ENCODE assay signal across 8 cellular contexts in the genomic region with DNA sequence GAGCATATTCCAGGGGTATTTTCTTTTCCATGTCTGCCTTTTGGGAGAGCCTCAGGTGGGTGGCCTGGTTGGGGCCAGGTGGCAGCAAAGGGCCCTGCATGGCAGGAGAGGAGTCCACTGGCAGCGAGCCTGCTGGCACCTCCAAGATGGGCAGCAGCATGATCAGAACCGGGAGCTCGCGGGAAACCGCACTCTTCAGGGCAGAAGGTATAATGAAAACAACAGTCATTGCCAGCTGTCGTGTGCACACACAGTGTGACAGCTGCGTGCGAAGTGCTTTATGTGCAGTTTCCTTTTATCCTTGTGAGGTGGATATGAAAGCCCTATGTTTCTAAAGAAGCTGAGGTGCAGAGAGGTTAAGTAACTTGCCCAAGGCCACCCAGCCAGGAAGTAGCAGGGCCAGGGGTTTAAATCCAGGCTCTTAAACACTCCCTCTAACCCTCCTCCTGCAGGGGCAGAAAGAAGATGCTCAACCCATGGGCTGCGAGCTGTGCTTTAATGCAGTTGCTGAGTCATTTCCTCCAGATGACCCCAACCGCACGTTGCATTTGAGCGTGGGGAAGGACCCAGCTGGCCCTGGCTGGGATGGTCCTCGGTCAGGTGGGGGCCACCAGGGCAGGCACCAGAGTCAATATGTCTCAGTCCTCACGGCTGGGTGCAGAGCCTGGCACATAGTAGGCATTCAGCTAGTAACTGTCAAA.
A peak's percentile ranks its signal among the peaks of the same experiment; 100 is the strongest.
DNase-seq lines count a peak whose midpoint lies in the region; ATAC-seq and TF ChIP-seq lines count a peak whose summit lies in the region.

No MANE protein-coding gene starts in this region.

- WGBS in mammary epithelial cell (ENCODE audit: low coverage, missing lambda C conversion rate): 66% methylated on average over 9 of the region's 14 CpGs
- 82 to 89% methylated on average over 9 to 14 of the region's 14 CpGs for WGBS in testis, 2 donors

- intact Hi-C loops in MCF 10A (cut with micrococcal nuclease) (no loop called here), mammary epithelial cell (cut with micrococcal nuclease) (no loop called here), colonic mucosa (cut with DNase I) (no loop called here), testis (cut with DNase I; ENCODE audit: low total_unique reads) (no loop called here)

- no peak for TF ChIP-seq POLR2A in testis (IDR thresholded peaks at IDR 0.05)

- H3K79me2 ChIP-seq in mammary epithelial cell (ENCODE audit: insufficient read depth, low read length) (no peaks in the 10 kb centered on the region), KMS-11 (ENCODE audit: insufficient read depth, low read depth) (no peaks in the 10 kb centered on the region)

- H3K36me3 ChIP-seq in mammary epithelial cell (ENCODE audit: insufficient read depth, low read length): no peaks in the 10 kb centered on the region
- H3K36me3 ChIP-seq in KMS-11 (ENCODE audit: insufficient read depth): no peaks in the 10 kb centered on the region
- H3K36me3 ChIP-seq in colonic mucosa: no peaks in the 10 kb centered on the region
- H3K36me3 ChIP-seq in testis (ENCODE audit: low read depth, missing control alignments): no peaks in the 10 kb centered on the region

- TF ChIP-seq CTCF in MCF 10A (IDR thresholded peaks at IDR 0.05; ENCODE audit: unreplicated experiment) (no peak), mammary epithelial cell (conservative IDR thresholded peaks at IDR 0.05 in 1 of 2, IDR thresholded peaks at IDR 0.05 in 1 of 2; ENCODE audit: extremely low read depth in 1 of 2, insufficient read depth in 1 of 2, low read depth in 1 of 2, low read length in 2 of 2) (no peak), KMS-11 (conservative IDR thresholded peaks at IDR 0.05; ENCODE audit: low read depth, low read length) (no peak), colonic mucosa (IDR thresholded peaks at IDR 0.05) (no peak), testis (IDR thresholded peaks at IDR 0.05) (no peak)

- peaks cover 6% of the 10 kb centered on the region for H3K27me3 Mint-ChIP-seq in MCF 10A (ENCODE audit: insufficient read depth, unreplicated experiment)

- H3K9me3 Mint-ChIP-seq in MCF 10A (ENCODE audit: unreplicated experiment): no peaks in the 10 kb centered on the region

- no peak for ATAC-seq in GM19397 (IDR thresholded peaks at IDR 0.05; ENCODE audit: unreplicated experiment)
- ATAC-seq in esophagus mucosa: no peak

- H3K9me3 ChIP-seq in mammary epithelial cell (replicated peaks; ENCODE audit: insufficient read depth, low read length) (no peaks in the 10 kb centered on the region), colonic mucosa (no peaks in the 10 kb centered on the region), testis (no peaks in the 10 kb centered on the region)

- H3K4me1 ChIP-seq in mammary epithelial cell (ENCODE audit: insufficient read depth, low read length): peaks cover 7% of the 10 kb centered on the region
- peaks cover 41% of the 10 kb centered on the region for H3K4me1 ChIP-seq in KMS-11 (ENCODE audit: low read depth, poor library complexity, severe bottlenecking)
- no peaks in the 10 kb centered on the region for H3K4me1 ChIP-seq in colonic mucosa
- H3K4me1 ChIP-seq in testis: no peaks in the 10 kb centered on the region

- H3K36me3 Mint-ChIP-seq in MCF 10A (ENCODE audit: insufficient read depth, unreplicated experiment): no peaks in the 10 kb centered on the region

- H4K20me1 ChIP-seq in mammary epithelial cell (ENCODE audit: insufficient read depth, low read length) (no peaks in the 10 kb centered on the region), KMS-11 (ENCODE audit: insufficient read depth) (no peaks in the 10 kb centered on the region)

- H3K27me3 ChIP-seq in mammary epithelial cell (ENCODE audit: insufficient read depth, low read length): no peaks in the 10 kb centered on the region
- H3K27me3 ChIP-seq in KMS-11 (ENCODE audit: insufficient read depth, low read depth): no peaks in the 10 kb centered on the region
- H3K27me3 ChIP-seq in colonic mucosa: no peaks in the 10 kb centered on the region
- no peaks in the 10 kb centered on the region for H3K27me3 ChIP-seq in testis

- H3K4me3 ChIP-seq in mammary epithelial cell (replicated peaks in 1 of 3; ENCODE audit: insufficient read depth in 1 of 3, low read depth in 2 of 3, low read length in 3 of 3): no peak overlapping the region
- H3K4me3 ChIP-seq in KMS-11 (IDR thresholded peaks at IDR 0.05; ENCODE audit: insufficient read depth, low read depth, low read length): no peak overlapping the region
- no peak overlapping the region for H3K4me3 ChIP-seq in colonic mucosa
- no peak overlapping the region for H3K4me3 ChIP-seq in testis

- BruUV-seq in MCF 10A (replicated peaks; lab: Mats Ljungman, UMichigan): no TSS peak
- BruUV-seq in mammary epithelial cell (replicated peaks; lab: Mats Ljungman, UMichigan): no TSS peak

- POLR2A ChIA-PET in MCF 10A (lab: Yijun Ruan, JAX): no interaction called here

- peak; percentile 52 for DNase-seq in MCF 10A (ENCODE audit: unreplicated experiment)
- DNase-seq in mammary epithelial cell: no peak
- peak; percentile 27 for DNase-seq in colonic mucosa
- peak; percentile 22 for DNase-seq in testis
- DNase-seq in amniotic stem cell (lab: John Stamatoyannopoulos, UW): no peak

- no peak overlapping the region for H3K4me3 Mint-ChIP-seq in MCF 10A (ENCODE audit: unreplicated experiment)

- H3K4me1 Mint-ChIP-seq in MCF 10A (ENCODE audit: insufficient read depth, unreplicated experiment): peaks cover 5% of the 10 kb centered on the region

- CTCF ChIA-PET in MCF 10A (lab: Yijun Ruan, JAX) (interaction anchor here (0.6 to 1.3 kb wide), 2 partner anchors 99 to 275 kb away, joined by 3 to 4 read pairs; no protein-coding TSS in a partner anchor), mammary epithelial cell (lab: Charles Lee; ENCODE audit: low non-redundant PET) (interaction anchor here (0.7 to 0.8 kb wide), 2 partner anchors 58 to 143 kb away, joined by 3 to 7 read pairs; no protein-coding TSS in a partner anchor)

- dilution Hi-C loops in mammary epithelial cell (cut with HindIII; ENCODE audit: low sequenced_read_pairs): no loop called here

- H3K27ac Mint-ChIP-seq in MCF 10A (ENCODE audit: low read depth, unreplicated experiment): no peak overlapping the region

- no peak overlapping the region for H3K4me2 ChIP-seq in mammary epithelial cell (ENCODE audit: insufficient read depth, low read depth, low read length)
- peak overlapping the region; percentile 61 for H3K4me2 ChIP-seq in KMS-11

- no peak overlapping the region for H3K9ac ChIP-seq in mammary epithelial cell (ENCODE audit: insufficient read depth, low read length)
- peak overlapping the region; percentile 52; the same call in 1 of the 2 replicates for H3K9ac ChIP-seq in KMS-11
- no peak overlapping the region for H3K9ac ChIP-seq in colonic mucosa (ENCODE audit: low read depth in 2 of 2, low read length in 2 of 2)

- H3K27ac ChIP-seq in mammary epithelial cell (ENCODE audit: insufficient read depth, low read depth, low read length) (no peak overlapping the region), KMS-11 (peak overlapping the region; percentile 91), colonic mucosa (peak overlapping the region; percentile 50), testis (no peak overlapping the region)

- in situ Hi-C loops in mammary epithelial cell (cut with MboI; ENCODE audit: low sequenced_read_pairs in 2 of 2): no loop called here

- H2AFZ ChIP-seq in mammary epithelial cell (ENCODE audit: low read depth, low read length) (no peak overlapping the region), KMS-11 (ENCODE audit: low read depth) (peak overlapping the region; percentile 55)

Comparison
In these comparisons a context has a peak if more than half of its experiments do, and no peak if none do; other contexts are left out.
1. DNase-seq: peak in MCF 10A (single experiment), colonic mucosa (single experiment) and testis (single experiment); none in mammary epithelial cell (single experiment) and amniotic stem cell (single experiment).
2. H3K27ac ChIP-seq: peak in KMS-11 (single experiment) and colonic mucosa (single experiment); none in mammary epithelial cell (single experiment) and testis (0 of 2).